Comparison of ENCODE assay signal across 10 cellular contexts in the genomic region with DNA sequence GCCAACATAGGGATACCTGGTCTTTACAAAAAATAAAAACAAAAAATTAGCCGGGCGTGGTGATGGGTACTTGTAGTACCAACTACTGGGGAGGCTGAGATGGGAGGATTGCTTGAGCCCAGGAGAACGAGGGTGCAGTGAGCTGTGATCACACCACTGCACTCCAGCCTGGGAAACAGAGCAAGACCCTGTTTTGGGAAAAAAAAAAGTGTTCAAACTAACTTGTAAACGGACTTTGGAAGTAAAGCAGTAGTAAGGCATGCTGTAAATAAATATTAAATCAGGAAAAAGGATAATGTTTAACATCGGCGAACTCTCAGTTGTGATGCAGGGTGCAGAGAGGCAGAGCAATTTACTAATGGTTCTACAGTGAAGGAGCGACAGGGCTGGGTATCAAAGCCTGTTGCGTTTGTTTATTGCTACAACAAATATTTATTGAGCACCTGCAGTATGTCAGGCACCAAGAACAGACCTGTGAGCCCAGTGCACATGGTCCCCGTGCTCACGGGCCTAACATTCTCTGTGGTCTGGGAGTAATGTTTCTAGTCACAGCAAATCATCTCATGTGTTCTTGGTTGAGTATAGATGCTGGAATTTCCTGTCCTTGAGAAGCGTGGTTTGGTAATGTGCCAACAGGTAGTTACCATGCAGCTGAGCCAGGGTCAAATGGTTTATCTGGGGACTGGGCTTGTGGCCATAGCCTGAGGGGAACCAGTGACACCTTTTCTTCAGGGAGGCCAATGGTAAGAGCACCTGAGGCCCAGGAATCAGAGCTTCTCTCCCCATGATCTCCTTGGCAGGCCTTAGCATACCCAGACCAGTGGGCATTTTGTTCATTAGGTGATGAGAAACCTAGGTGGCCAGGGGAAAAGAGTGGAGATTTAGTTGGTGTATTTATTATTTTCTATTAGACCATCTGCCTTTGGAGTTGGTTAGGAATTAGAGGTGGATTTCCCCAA. TPM values are rescaled to one million over a fixed set of nuclear protein-coding genes. Genes with fewer than 3 reads are reported as not detected.
DNase-seq lines count a peak whose midpoint lies in the region; ATAC-seq and TF ChIP-seq lines count a peak whose summit lies in the region.
"Had no signal": no experiment of that assay in that cellular context is flagged by ENCODE, and none has a peak within 500 bp of the region (broad histone marks: within the 10 kb centered on the region; RNA-seq: fewer than 3 reads in every experiment).

No MANE protein-coding gene starts in this region.

- TF ChIP-seq POLR2A in adrenal gland (IDR thresholded peaks at IDR 0.05) = no peak

- ATAC-seq in GM21447 (IDR thresholded peaks at IDR 0.05; ENCODE audit: unreplicated experiment) (peak; percentile 76), HG03457 (IDR thresholded peaks at IDR 0.05; ENCODE audit: unreplicated experiment) (no peak)

- H3K9me3 ChIP-seq in trophoblast cell (ENCODE audit: insufficient read depth, low read depth, low read length) (no peaks in the 10 kb centered on the region), adrenal gland (replicated peaks in 1 of 3) (no peaks in the 10 kb centered on the region)

- H2BK5ac ChIP-seq in trophoblast cell (ENCODE audit: low read depth, low read length, poor library complexity) = no peak overlapping the region

- no peak overlapping the region for H3K14ac ChIP-seq in trophoblast cell (ENCODE audit: low read length)

- no peak overlapping the region for H2BK12ac ChIP-seq in trophoblast cell (ENCODE audit: low read length)

- H3K4me1 ChIP-seq in trophoblast cell (ENCODE audit: control insufficient read depth in 1 of 2, insufficient read depth in 2 of 2, low read length in 2 of 2) (no peaks in the 10 kb centered on the region), adrenal gland (replicated peaks in 1 of 2) (no peaks in the 10 kb centered on the region)
- H3K4me1 ChIP-seq: BLaER1 had no signal

- H3K79me1 ChIP-seq in trophoblast cell (ENCODE audit: low read length) = no peaks in the 10 kb centered on the region

- no peak overlapping the region for H3K18ac ChIP-seq in trophoblast cell (ENCODE audit: low read length)

- no peak overlapping the region for H3K4me3 ChIP-seq in trophoblast cell (ENCODE audit: low read depth, low read length)
- H3K4me3 ChIP-seq in adrenal gland = no peak overlapping the region
- H3K4me3 ChIP-seq: BLaER1 had no signal

- no peak overlapping the region for H3K4ac ChIP-seq in trophoblast cell (ENCODE audit: low read depth, low read length)

- TF ChIP-seq CTCF in adrenal gland (IDR thresholded peaks at IDR 0.05) = no peak

- H4K91ac ChIP-seq in trophoblast cell (ENCODE audit: low read depth, low read length) = no peak overlapping the region

- H3K23ac ChIP-seq in trophoblast cell (ENCODE audit: low read length) = no peak overlapping the region

- H3K27me3 ChIP-seq in trophoblast cell (ENCODE audit: insufficient read depth, low read length) (no peaks in the 10 kb centered on the region), adrenal gland (no peaks in the 10 kb centered on the region)
- H3K27me3 ChIP-seq: BLaER1 had no signal

- no peak overlapping the region for H2BK120ac ChIP-seq in trophoblast cell (ENCODE audit: insufficient read depth, low read length, poor library complexity)

- H3K79me2 ChIP-seq in trophoblast cell (ENCODE audit: control insufficient read depth, insufficient read depth, low read length, poor library complexity) = no peaks in the 10 kb centered on the region

- H4K12ac ChIP-seq in trophoblast cell (ENCODE audit: low read depth, low read length) = no peak overlapping the region

- H3K9ac ChIP-seq in trophoblast cell (ENCODE audit: low read length) = no peak overlapping the region
- H3K9ac ChIP-seq: BLaER1 had no signal

- no CpG with 5 or more reads among the region's 11 CpGs for WGBS in trophoblast cell (ENCODE audit: extremely low coverage, insufficient coverage, insufficient read length)
- WGBS in adrenal gland, 4 donors = 70 to 87% (median 78%) methylated on average over 11 of the region's 11 CpGs

- no peak overlapping the region for H2AFZ ChIP-seq in trophoblast cell (ENCODE audit: insufficient read depth, low read length, poor library complexity)

- no peaks in the 10 kb centered on the region for H3K36me3 ChIP-seq in trophoblast cell (ENCODE audit: control insufficient read depth in 1 of 2, insufficient read depth in 2 of 2, low read length in 2 of 2)
- H3K36me3 ChIP-seq in adrenal gland (replicated peaks in 1 of 2) = no peaks in the 10 kb centered on the region
- H3K36me3 ChIP-seq: BLaER1 had no signal

- DNase-seq in DMS79 treated with DMSO at 0.1 percent for 48 hours (lab: John Stamatoyannopoulos, UW) (peak; percentile 86), M059J (ENCODE audit: low read depth) (peak; percentile 77), glomerular visceral epithelial cell (ENCODE audit: extremely low spot score) (peak; percentile 47), trophoblast cell (no peak), SHP77 treated with DMSO at 0.1 percent for 48 hours (lab: John Stamatoyannopoulos, UW) (no peak), adrenal gland (no peak)
- DNase-seq: activated T-cell treated with anti-CD3 and anti-CD28 coated beads, Interleukin-2, amount 50 U/mL, for 1 hour had no signal

- H3K4me2 ChIP-seq in trophoblast cell (ENCODE audit: low read length) = no peak overlapping the region
- H3K4me2 ChIP-seq: BLaER1 had no signal

- intact Hi-C loops in adrenal gland (cut with DNase I) = no loop called here

- no peak overlapping the region for H2AK5ac ChIP-seq in trophoblast cell (ENCODE audit: low read length)

- H3K27ac ChIP-seq in trophoblast cell (ENCODE audit: low read depth, low read length) = no peak overlapping the region
- H3K27ac ChIP-seq in adrenal gland = no peak overlapping the region
- H3K27ac ChIP-seq: BLaER1 had no signal

- H4K8ac ChIP-seq in trophoblast cell (ENCODE audit: low read depth, low read length) = no peak overlapping the region

RNA-seq across cellular contexts. Expression of gene GREB1, which starts 27.9 kb away (rescaled TPM):
- 0.12 and 0.39 TPM in 2 replicates for total RNA-seq in M059J (2014; rRNA removed; shearing (Covaris generic))
- polyA plus RNA-seq in trophoblast cell (2013) = 3.2 and 4.1 TPM in 2 replicates
- total RNA-seq in adrenal gland = 1 to 10 TPM; 2.6 to 7.8 (median 3.7) TPM
- 1 to 10 TPM; 2.2 to 7.5 (median 2.3) TPM for polyA plus RNA-seq in adrenal gland

RNA-seq across cellular contexts. Expression of gene E2F6, which starts 40.0 kb away (rescaled TPM):
- 12.2 and 16.6 TPM in 2 replicates for total RNA-seq in M059J (2014; rRNA removed; shearing (Covaris generic))
- 10.3 and 11.2 TPM in 2 replicates for polyA plus RNA-seq in trophoblast cell (2013)
- 10 to 100 TPM in 6 of 8 donors, 1 to 10 TPM in 2; 9.2 to 16.1 (median 12.5) TPM for total RNA-seq in adrenal gland
- 10 to 100 TPM in 2 of 3 donors, 1 to 10 TPM in 1; 8.0 to 16.6 (median 11.4) TPM for polyA plus RNA-seq in adrenal gland

Comparison
In these comparisons a context has a peak if more than half of its experiments do, and no peak if none do; other contexts are left out.
1. DNase-seq: peak in DMS79 treated with DMSO at 0.1 percent for 48 hours (single experiment), M059J (single experiment) and glomerular visceral epithelial cell (single experiment); none in trophoblast cell (0 of 2), SHP77 treated with DMSO at 0.1 percent for 48 hours (single experiment) and adrenal gland (0 of 7).